1 cellular context compared by ENCODE assay signal in the genomic region with DNA sequence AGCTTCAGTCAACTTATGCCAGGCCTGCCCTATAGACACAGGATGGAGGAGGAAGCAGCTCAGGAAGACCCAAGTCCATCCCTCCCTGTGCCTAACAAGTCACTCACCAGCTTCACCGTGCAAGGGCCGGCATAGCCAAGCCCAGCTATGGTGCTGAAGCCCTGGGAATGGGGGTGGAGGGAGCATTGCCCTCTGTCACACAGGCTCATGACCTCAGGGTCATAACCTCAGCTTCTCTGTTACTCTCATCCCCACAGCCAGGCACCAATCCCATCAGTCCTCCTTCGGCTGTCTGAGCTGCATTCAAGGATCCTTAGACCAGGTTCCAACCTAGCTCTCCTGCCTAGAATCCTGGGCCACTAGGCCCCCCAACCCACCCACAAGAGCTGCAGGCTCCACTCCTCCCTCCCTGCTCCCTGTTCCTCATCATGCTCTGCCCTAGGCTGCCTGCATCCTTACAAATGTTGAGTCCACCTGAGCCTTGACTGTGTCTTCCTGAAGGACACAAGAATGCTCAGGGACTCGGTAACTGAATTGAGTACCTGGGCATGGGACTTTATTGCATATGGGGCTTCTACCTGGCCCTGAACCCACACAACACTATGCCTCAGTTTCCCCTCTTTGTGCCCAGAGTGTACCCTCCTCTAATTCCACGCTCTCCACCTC.
TF ChIP-seq lines count a peak whose summit lies in the region.

No MANE protein-coding gene starts in this region.

TF ChIP-seq in H1, 55 proteins besides CTCF, POLR2A, EP300 and RAD21:
- no peak for TF ChIP-seq CTBP2 (IDR thresholded peaks at IDR 0.05; ENCODE audit: borderline replicate concordance, insufficient read depth, insufficient read length, low read length)
- no peak for TF ChIP-seq SP1 (IDR thresholded peaks at IDR 0.05; ENCODE audit: low read depth, low read length)
- TF ChIP-seq, protein P1, sequence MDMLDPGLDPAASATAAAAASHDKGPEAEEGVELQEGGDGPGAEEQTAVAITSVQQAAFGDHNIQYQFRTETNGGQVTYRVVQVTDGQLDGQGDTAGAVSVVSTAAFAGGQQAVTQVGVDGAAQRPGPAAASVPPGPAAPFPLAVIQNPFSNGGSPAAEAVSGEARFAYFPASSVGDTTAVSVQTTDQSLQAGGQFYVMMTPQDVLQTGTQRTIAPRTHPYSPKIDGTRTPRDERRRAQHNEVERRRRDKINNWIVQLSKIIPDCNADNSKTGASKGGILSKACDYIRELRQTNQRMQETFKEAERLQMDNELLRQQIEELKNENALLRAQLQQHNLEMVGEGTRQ (IDR thresholded peaks at IDR 0.05; ENCODE audit: low read length): no peak
TF ChIP-seq in H1: peak in this region for 0.
